In genomic region chr21:37915941-37916794, GRCh38 we compare ENCODE assay signal across 8 cellular contexts. TPM values are rescaled to one million over a fixed set of nuclear protein-coding genes. Genes with fewer than 3 reads are reported as not detected.
DNase-seq lines count a peak whose midpoint lies in the region; ATAC-seq lines count a peak whose summit lies in the region.

TSS of gene KCNJ6 (minus strand) at chr21:37916457. CDS start at chr21:37840682, 75,775 bp downstream.

- H3K9me3 ChIP-seq in aorta (ENCODE audit: control insufficient read depth, low read length), result peaks cover 1% of the 10 kb centered on the region

- H3K27me3 ChIP-seq in aorta (ENCODE audit: control insufficient read depth in 1 of 2, insufficient read depth in 2 of 2, low read length in 1 of 2), result peaks cover 0 to under 1% of the 10 kb centered on the region in 2 donors

- intact Hi-C loops in aorta (cut with DNase I), result loop anchor here (5.0 to 10.0 kb wide), 2 partner anchors 204 to 439 kb away; no protein-coding TSS in a partner anchor

- H3K27ac ChIP-seq in aorta (ENCODE audit: low read depth in 1 of 2, low read length in 2 of 2), result no peak within 1 kb of the TSS

- 1% methylated on average over 68 of the region's 68 CpGs for WGBS in aorta, 2 donors

- DNase-seq in NOMO-1 (lab: John Stamatoyannopoulos, UW; ENCODE audit: unreplicated experiment in 2 of 2), result peak; percentile 36 to 40
- no peak for DNase-seq in NOMO-1 treated with DMSO at 0.1 percent for 48 hours (lab: John Stamatoyannopoulos, UW; ENCODE audit: unreplicated experiment)
- peak; percentile 71 for DNase-seq in NCI-H2227 (lab: John Stamatoyannopoulos, UW; ENCODE audit: unreplicated experiment)
- peak; percentile 73 for DNase-seq in cerebellar cortex (ENCODE audit: low spot score)
- peak; percentile 91 for DNase-seq in left kidney (ENCODE audit: low read depth, low spot score)
- DNase-seq in aorta, result peak in 1 of 2 donors; percentile 56
- no peak for DNase-seq in SIG-M5 treated with dmso at 0.1 percent for 504 hours (lab: John Stamatoyannopoulos, UW; ENCODE audit: unreplicated experiment)
- DNase-seq in activated CD4-positive, CD25-positive, alpha-beta regulatory T cell treated with anti-CD3 and anti-CD28 coated beads, Interleukin-2, amount 50 U/mL, for 72 hours, result no peak

- peak within 1 kb of the TSS in 1 of 2 donors; percentile 11 for H3K4me3 ChIP-seq in aorta (ENCODE audit: low read length in 2 of 2)

- H3K4me1 ChIP-seq in aorta (ENCODE audit: control insufficient read depth in 1 of 2, insufficient read depth in 2 of 2, low read length in 2 of 2), result no peaks in the 10 kb centered on the region

- no peaks in the 10 kb centered on the region for H3K36me3 ChIP-seq in aorta (ENCODE audit: control insufficient read depth in 1 of 2, insufficient read depth in 2 of 2, low read length in 1 of 2)

- peak; percentile 48 for ATAC-seq in aorta (ENCODE audit: low FRiP score)

RNA-seq across cellular contexts. Expression of gene KCNJ6, which starts in this region (rescaled TPM):
- under 1 TPM in 1 of 2 donors, not detected in 1; 0.16 TPM for total RNA-seq in aorta
- polyA plus RNA-seq in aorta, result not detected

Comparison
In these comparisons a context has a peak if more than half of its experiments do, and no peak if none do; other contexts are left out.
1. DNase-seq: peak in NOMO-1 (2 of 2), NCI-H2227 (single experiment), cerebellar cortex (single experiment) and left kidney (single experiment); none in NOMO-1 treated with DMSO at 0.1 percent for 48 hours (single experiment), SIG-M5 treated with dmso at 0.1 percent for 504 hours (single experiment) and activated CD4-positive, CD25-positive, alpha-beta regulatory T cell treated with anti-CD3 and anti-CD28 coated beads, Interleukin-2, amount 50 U/mL, for 72 hours (single experiment).
2. Peak in ATAC-seq in aorta; RNA of the gene not detected or under 1 TPM.